ENCODE assay signal across 7 cellular contexts in the genomic region with DNA sequence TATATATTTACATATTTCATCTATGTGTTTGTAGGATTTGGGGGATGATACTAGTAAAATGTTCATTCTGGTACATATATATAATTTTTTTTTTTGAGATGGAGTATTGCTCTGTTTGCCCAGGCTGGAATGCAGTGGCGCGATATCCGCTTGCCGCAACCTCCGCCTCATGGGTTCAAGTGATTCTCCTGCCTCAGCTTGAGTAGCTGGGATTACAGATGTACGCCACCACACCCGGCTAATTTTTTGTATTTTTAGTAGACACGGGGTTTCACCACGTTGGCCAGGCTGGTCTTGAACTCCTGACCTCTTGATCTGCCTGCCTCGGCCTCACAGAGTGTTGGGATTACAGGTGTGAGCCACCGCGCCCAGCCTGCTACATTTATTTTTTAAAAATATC. TPM values are rescaled to one million over a fixed set of nuclear protein-coding genes. Genes with fewer than 3 reads are reported as not detected.
A peak's percentile ranks its signal among the peaks of the same experiment; 100 is the strongest.
DNase-seq lines count a peak whose midpoint lies in the region; ATAC-seq and TF ChIP-seq lines count a peak whose summit lies in the region.
"Not testable (repeated sequence)": the region's sequence is repeated elsewhere in the genome, so short reads cannot be mapped to it uniquely, and the experiment has no call there.

No MANE protein-coding gene starts in this region.

- not testable (repeated sequence) for H2AFZ ChIP-seq in Karpas-422 (ENCODE audit: low read length); hepatocyte; neural progenitor cell (replicated peaks)

- TF ChIP-seq POLR2A in adrenal gland (IDR thresholded peaks at IDR 0.05); gastrocnemius medialis (IDR thresholded peaks at IDR 0.05): not testable (repeated sequence)

- H3K4me1 ChIP-seq in BLaER1 treated with 17β-estradiol and CSF1 and Interleukin-3, amounts not matched to agents 10 nM and 100 nM = peaks cover 38 to 74% (median 54%) of the 10 kb centered on the region in 10 experiments
- H3K4me1 ChIP-seq in Karpas-422 (ENCODE audit: low read length) (peaks cover 70% of the 10 kb centered on the region), adrenal gland (replicated peaks in 1 of 2) (peaks cover 29 to 70% of the 10 kb centered on the region in 2 donors), hepatocyte (ENCODE audit: insufficient read depth) (peaks cover 19% of the 10 kb centered on the region), mesendoderm (ENCODE audit: control insufficient read depth, low read depth, low read length) (peaks cover 10% of the 10 kb centered on the region), neural progenitor cell (peaks cover 40% of the 10 kb centered on the region), gastrocnemius medialis (peaks cover 77 to 90% of the 10 kb centered on the region in 2 donors)

- H3K79me2 ChIP-seq in Karpas-422 (ENCODE audit: low read length) (peaks cover 97% of the 10 kb centered on the region), hepatocyte (peaks cover 100% of the 10 kb centered on the region), mesendoderm (ENCODE audit: control insufficient read depth, insufficient read depth, low read length) (peaks cover 74% of the 10 kb centered on the region), neural progenitor cell (ENCODE audit: low read depth) (peaks cover 100% of the 10 kb centered on the region)

- peaks cover 32% of the 10 kb centered on the region for H3K79me1 ChIP-seq in mesendoderm (ENCODE audit: low read length)

- H3F3A ChIP-seq in neural progenitor cell (ENCODE audit: low read depth) = peaks cover 33% of the 10 kb centered on the region

- DNase-seq in Karpas-422; hepatocyte (ENCODE audit: low spot score); mesendoderm; neural progenitor cell (ENCODE audit: low spot score); gastrocnemius medialis: not testable (repeated sequence)
- peak in 1 of 7 donors; percentile 13 for DNase-seq in adrenal gland

- WGBS in adrenal gland, 4 donors = 86 to 90% (median 87%) methylated on average over 12 of the region's 12 CpGs
- WGBS in hepatocyte (ENCODE audit: low lambda C conversion rate, missing lambda C conversion rate) = 97% methylated on average over 12 of the region's 12 CpGs
- WGBS in mesendoderm (ENCODE audit: extremely low coverage, insufficient coverage, low lambda C conversion rate) = no CpG with 5 or more reads among the region's 12 CpGs

- not testable (repeated sequence) for ATAC-seq in gastrocnemius medialis

- H2BK5ac ChIP-seq in mesendoderm (ENCODE audit: low read length) = not testable (repeated sequence)

- in situ Hi-C loops in gastrocnemius medialis (cut with MboI; ENCODE audit: low sequenced_read_pairs in 4 of 4) = loop anchor here in 1 of 4 donors (5.0 kb wide), 1 partner anchor 70 kb away; no protein-coding TSS in a partner anchor

- not testable (repeated sequence) for H3K9me3 ChIP-seq in BLaER1 treated with 17β-estradiol and CSF1 and Interleukin-3, amounts not matched to agents 10 nM and 100 nM (replicated peaks in 1 of 11); Karpas-422 (ENCODE audit: low read length); adrenal gland (replicated peaks in 1 of 3); hepatocyte (ENCODE audit: low read depth); neural progenitor cell (ENCODE audit: low read depth); gastrocnemius medialis

- H3K36me3 Mint-ChIP-seq in neural progenitor cell = not testable (repeated sequence)

- intact Hi-C loops in adrenal gland (cut with DNase I); gastrocnemius medialis (cut with DNase I; ENCODE audit: low total_unique reads): not testable (repeated sequence)

- H3K9me3 Mint-ChIP-seq in neural progenitor cell = not testable (repeated sequence)

- H3K9me2 ChIP-seq in Karpas-422 (replicated peaks; ENCODE audit: insufficient read depth, low read length); hepatocyte (replicated peaks; ENCODE audit: insufficient read depth): not testable (repeated sequence)

- peaks cover 99 to 100% (median 100%) of the 10 kb centered on the region in 11 experiments for H4K20me1 ChIP-seq in BLaER1 treated with 17β-estradiol and CSF1 and Interleukin-3, amounts not matched to agents 10 nM and 100 nM
- not testable (repeated sequence) for H4K20me1 ChIP-seq in Karpas-422 (ENCODE audit: insufficient read depth, low read depth, low read length)
- H4K20me1 ChIP-seq in hepatocyte (ENCODE audit: insufficient read depth, poor library complexity, severe bottlenecking) = peaks cover 99% of the 10 kb centered on the region
- peaks cover 99% of the 10 kb centered on the region for H4K20me1 ChIP-seq in neural progenitor cell (ENCODE audit: low read depth)

- TF ChIP-seq CTCF in adrenal gland (IDR thresholded peaks at IDR 0.05); hepatocyte (IDR thresholded peaks at IDR 0.05; ENCODE audit: poor library complexity); neural progenitor cell (IDR thresholded peaks at IDR 0.05); gastrocnemius medialis (IDR thresholded peaks at IDR 0.05 in 4 of 5, conservative IDR thresholded peaks at IDR 0.05 in 1 of 5): not testable (repeated sequence)

- not testable (repeated sequence) for H3K27ac Mint-ChIP-seq in neural progenitor cell

- H3K23ac ChIP-seq in mesendoderm (ENCODE audit: low read length) = not testable (repeated sequence)

- H2BK15ac ChIP-seq in mesendoderm (replicated peaks; ENCODE audit: low read depth) = not testable (repeated sequence)

- not testable (repeated sequence) for H3K27me3 ChIP-seq in BLaER1 treated with 17β-estradiol and CSF1 and Interleukin-3, amounts not matched to agents 10 nM and 100 nM; Karpas-422 (ENCODE audit: low read length); adrenal gland; hepatocyte; mesendoderm (ENCODE audit: insufficient read depth, low read length, poor library complexity); neural progenitor cell; gastrocnemius medialis

- H2BK120ac ChIP-seq in mesendoderm (ENCODE audit: low read depth, low read length) = not testable (repeated sequence)

- H3K4ac ChIP-seq in mesendoderm (ENCODE audit: low read depth, low read length) = not testable (repeated sequence)

- H3K56ac ChIP-seq in mesendoderm (ENCODE audit: low read length) = not testable (repeated sequence)

- H3K4me3 ChIP-seq in BLaER1 treated with 17β-estradiol and CSF1 and Interleukin-3, amounts not matched to agents 10 nM and 100 nM; Karpas-422 (ENCODE audit: low read length); adrenal gland; hepatocyte; mesendoderm (ENCODE audit: low read length); neural progenitor cell; gastrocnemius medialis: not testable (repeated sequence)

- H3K9ac ChIP-seq in BLaER1 treated with 17β-estradiol and CSF1 and Interleukin-3, amounts not matched to agents 10 nM and 100 nM = peak overlapping the region in 1 of 11 experiments; percentile 45; a peak in 1 of 22 replicates
- H3K9ac ChIP-seq in Karpas-422 (ENCODE audit: low read length); mesendoderm (ENCODE audit: low read length); neural progenitor cell: not testable (repeated sequence)

- peaks cover 53% of the 10 kb centered on the region for H3K4me1 Mint-ChIP-seq in neural progenitor cell

- H3K4me3 Mint-ChIP-seq in neural progenitor cell = not testable (repeated sequence)

- H3K4me2 ChIP-seq in BLaER1 treated with 17β-estradiol and CSF1 and Interleukin-3, amounts not matched to agents 10 nM and 100 nM = peak overlapping the region; percentile 2 to 85 (median 70); a peak in 17 of 22 replicates
- H3K4me2 ChIP-seq in Karpas-422 (ENCODE audit: low read depth, low read length, poor library complexity, severe bottlenecking); mesendoderm (ENCODE audit: low read length); neural progenitor cell: not testable (repeated sequence)
- peak overlapping the region; percentile 47 for H3K4me2 ChIP-seq in hepatocyte

- not testable (repeated sequence) for H4K5ac ChIP-seq in mesendoderm (ENCODE audit: low read length)

- not testable (repeated sequence) for H3K27me3 Mint-ChIP-seq in neural progenitor cell (ENCODE audit: insufficient read depth, low read depth)

- peak overlapping the region in 6 of 11 experiments; percentile 1 to 64 (median 50); a peak in 6 of 22 replicates for H3K27ac ChIP-seq in BLaER1 treated with 17β-estradiol and CSF1 and Interleukin-3, amounts not matched to agents 10 nM and 100 nM
- H3K27ac ChIP-seq in Karpas-422 (ENCODE audit: low read length) (peak overlapping the region; percentile 52; the same call in 1 of the 2 replicates), adrenal gland (peak overlapping the region in 3 of 5 donors; percentile 33 to 58 (median 45)), hepatocyte (peak overlapping the region; percentile 22), mesendoderm (ENCODE audit: low read depth, low read length) (peak overlapping the region; percentile 25), neural progenitor cell (peak overlapping the region; percentile 39), gastrocnemius medialis (peak overlapping the region; percentile 39 to 72 (median 53))

- not testable (repeated sequence) for H3K18ac ChIP-seq in mesendoderm (ENCODE audit: low read length)

- not testable (repeated sequence) for H4K8ac ChIP-seq in mesendoderm (ENCODE audit: low read depth, low read length)

- H3K36me3 ChIP-seq in BLaER1 treated with 17β-estradiol and CSF1 and Interleukin-3, amounts not matched to agents 10 nM and 100 nM = peaks cover 11 to 25% (median 17%) of the 10 kb centered on the region in 11 experiments
- not testable (repeated sequence) for H3K36me3 ChIP-seq in Karpas-422 (ENCODE audit: insufficient read depth, low read length); adrenal gland (replicated peaks in 1 of 2); hepatocyte (replicated peaks; ENCODE audit: insufficient read depth, low read depth); mesendoderm (ENCODE audit: control insufficient read depth, insufficient read depth, low read length); neural progenitor cell; gastrocnemius medialis

- not testable (repeated sequence) for H2AK5ac ChIP-seq in mesendoderm (ENCODE audit: low read length)

RNA-seq across cellular contexts. Expression of a gene that starts 55.6 kb away (rescaled TPM):
- 28.0 and 38.8 TPM in 2 replicates for total RNA-seq in Karpas-422 (2014; rRNA removed; shearing (Covaris generic); ENCODE audit: low replicate concordance)
- 10 to 100 TPM; 16.4 to 30.8 (median 23.4) TPM for total RNA-seq in adrenal gland
- polyA plus RNA-seq in adrenal gland = 10 to 100 TPM; 12.9 to 30.5 (median 22.8) TPM
- 9.8 and 15.8 TPM in 2 replicates for total RNA-seq in hepatocyte
- 11.4 and 19.0 TPM in 2 replicates for polyA plus RNA-seq in hepatocyte
- polyA plus RNA-seq in mesendoderm (2013, experiment 1 of 2) = 13.5 TPM
- polyA plus RNA-seq in mesendoderm (2013, experiment 2 of 2) = 13.9 TPM
- total RNA-seq in neural progenitor cell (ENCODE audit: low replicate concordance) = 22.5 and 29.1 TPM in 2 replicates
- 10 to 100 TPM; 16.7 to 18.9 (median 18.0) TPM for total RNA-seq in gastrocnemius medialis
